Comparison of ENCODE assay signal across 9 cellular contexts in the genomic region with DNA sequence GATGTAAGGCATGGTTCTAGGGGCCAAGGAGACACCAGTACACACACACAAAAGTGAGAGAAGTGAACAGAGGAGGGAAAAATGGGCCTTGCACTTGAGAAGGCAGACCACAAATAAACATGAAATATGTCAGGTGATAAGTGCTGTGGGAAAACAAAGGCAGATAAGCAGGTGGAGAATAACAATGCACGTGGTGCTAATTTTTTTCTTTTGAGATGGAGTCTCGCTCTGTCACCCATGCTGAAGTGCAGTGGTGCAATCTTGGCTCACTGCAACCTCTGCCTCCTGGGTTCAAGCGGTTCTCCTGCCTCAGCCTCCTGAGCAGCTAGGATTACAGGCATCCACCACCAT. TPM values are rescaled to one million over a fixed set of nuclear protein-coding genes. Genes with fewer than 3 reads are reported as not detected.
DNase-seq lines count a peak whose midpoint lies in the region; ATAC-seq, FAIRE-seq and TF ChIP-seq lines count a peak whose summit lies in the region.
"Not testable (repeated sequence)": the region's sequence is repeated elsewhere in the genome, so short reads cannot be mapped to it uniquely, and the experiment has no call there.
"Had no signal": no experiment of that assay in that cellular context is flagged by ENCODE, and none has a peak within 500 bp of the region (broad histone marks: within the 10 kb centered on the region; RNA-seq: fewer than 3 reads in every experiment).

No MANE protein-coding gene starts in this region.

- H4K20me1 ChIP-seq in endothelial cell of umbilical vein (replicated peaks; ENCODE audit: control insufficient read depth, extremely low read depth, insufficient read depth, low read length) = not testable (repeated sequence)

- FAIRE-seq in endothelial cell of umbilical vein (lab: Jason Lieb, UNC) = not testable (repeated sequence)

- dilution Hi-C loops in endothelial cell of umbilical vein (cut with MboI; ENCODE audit: extremely low pct_ligation_motif_present, low sequenced_read_pairs) = not testable (repeated sequence)

- H3K4me1 ChIP-seq in endothelial cell of umbilical vein (ENCODE audit: control insufficient read depth, extremely low read depth, insufficient read depth, low read length) (peaks cover 29% of the 10 kb centered on the region), right atrium auricular region (peaks cover 0 to 19% of the 10 kb centered on the region in 2 donors)

- not testable (repeated sequence) for H3K27me3 Mint-ChIP-seq in activated T-helper 1 cell treated with anti-CD3 and anti-CD28 coated beads, Interleukin-12 subunit alpha, Interleukin-12 subunit beta, Interleukin-2, Interleukin-4 antibody, amounts not matched to agents 30 ng/mL and 10 ng/mL and 1 ng/mL, durations not matched to agents 14 hours and 24 hours and 36 hours (ENCODE audit: insufficient read depth)

- not testable (repeated sequence) for H3K4me3 ChIP-seq in endothelial cell of umbilical vein (replicated peaks in 1 of 3; ENCODE audit: insufficient read depth in 1 of 3, low read depth in 1 of 3, low read length in 3 of 3); right atrium auricular region

- peaks cover 26% of the 10 kb centered on the region for H3K4me1 Mint-ChIP-seq in activated T-helper 1 cell treated with anti-CD3 and anti-CD28 coated beads, Interleukin-12 subunit alpha, Interleukin-12 subunit beta, Interleukin-2, Interleukin-4 antibody, amounts not matched to agents 30 ng/mL and 10 ng/mL and 1 ng/mL, durations not matched to agents 14 hours and 24 hours and 36 hours (ENCODE audit: low read depth)
- H3K4me1 Mint-ChIP-seq in stimulated activated effector memory CD8-positive, alpha-beta T cell treated with anti-CD3 and anti-CD28 coated beads, Interleukin-12 subunit alpha, Interleukin-12 subunit beta, amount 100 ng/mL, for 72 hours = not testable (repeated sequence)

- not testable (repeated sequence) for H3K4me3 Mint-ChIP-seq in activated T-helper 1 cell treated with anti-CD3 and anti-CD28 coated beads, Interleukin-12 subunit alpha, Interleukin-12 subunit beta, Interleukin-2, Interleukin-4 antibody, amounts not matched to agents 30 ng/mL and 10 ng/mL and 1 ng/mL, durations not matched to agents 14 hours and 24 hours and 36 hours; stimulated activated effector memory CD8-positive, alpha-beta T cell treated with anti-CD3 and anti-CD28 coated beads, Interleukin-12 subunit alpha, Interleukin-12 subunit beta, amount 100 ng/mL, for 72 hours

- not testable (repeated sequence) for H3K4me2 ChIP-seq in endothelial cell of umbilical vein (ENCODE audit: insufficient read depth, low read length)

- DNase-seq in DMS53 (lab: John Stamatoyannopoulos, UW) (peak; percentile 50), NCI-H2029 treated with DMSO at 0.1 percent for 48 hours (lab: John Stamatoyannopoulos, UW) (peak; percentile 50), NCI-H345 (lab: John Stamatoyannopoulos, UW) (peak; percentile 4)
- not testable (repeated sequence) for DNase-seq in activated T-helper 1 cell treated with anti-CD3 and anti-CD28 coated beads, Interleukin-12 subunit alpha, Interleukin-12 subunit beta, Interleukin-2, Interleukin-4 antibody, amounts not matched to agents 30 ng/mL and 10 ng/mL and 1 ng/mL, durations not matched to agents 14 hours and 24 hours and 36 hours (ENCODE audit: low spot score); endothelial cell of umbilical vein (ENCODE audit: low read depth, low spot score); right atrium auricular region (ENCODE audit: low spot score); stimulated activated effector memory CD8-positive, alpha-beta T cell treated with anti-CD3 and anti-CD28 coated beads, Interleukin-12 subunit alpha, Interleukin-12 subunit beta, amount 100 ng/mL, for 72 hours (ENCODE audit: low spot score in 2 of 2)

- H3K9me3 ChIP-seq in endothelial cell of umbilical vein (replicated peaks; ENCODE audit: control insufficient read depth, insufficient read depth, low read length); right atrium auricular region: not testable (repeated sequence)

- not testable (repeated sequence) for BruUV-seq in endothelial cell of umbilical vein (replicated peaks; lab: Mats Ljungman, UMichigan)

- not testable (repeated sequence) for H3K9me3 Mint-ChIP-seq in activated T-helper 1 cell treated with anti-CD3 and anti-CD28 coated beads, Interleukin-12 subunit alpha, Interleukin-12 subunit beta, Interleukin-2, Interleukin-4 antibody, amounts not matched to agents 30 ng/mL and 10 ng/mL and 1 ng/mL, durations not matched to agents 14 hours and 24 hours and 36 hours; stimulated activated effector memory CD8-positive, alpha-beta T cell treated with anti-CD3 and anti-CD28 coated beads, Interleukin-12 subunit alpha, Interleukin-12 subunit beta, amount 100 ng/mL, for 72 hours

- not testable (repeated sequence) for H3K36me3 Mint-ChIP-seq in activated T-helper 1 cell treated with anti-CD3 and anti-CD28 coated beads, Interleukin-12 subunit alpha, Interleukin-12 subunit beta, Interleukin-2, Interleukin-4 antibody, amounts not matched to agents 30 ng/mL and 10 ng/mL and 1 ng/mL, durations not matched to agents 14 hours and 24 hours and 36 hours (ENCODE audit: low read depth); stimulated activated effector memory CD8-positive, alpha-beta T cell treated with anti-CD3 and anti-CD28 coated beads, Interleukin-12 subunit alpha, Interleukin-12 subunit beta, amount 100 ng/mL, for 72 hours

- H3K36me3 ChIP-seq in endothelial cell of umbilical vein (ENCODE audit: control insufficient read depth in 2 of 2, extremely low read depth in 1 of 2, insufficient read depth in 2 of 2, low read length in 2 of 2); right atrium auricular region: not testable (repeated sequence)

- peak overlapping the region; percentile 8 for H3K27ac Mint-ChIP-seq in activated T-helper 1 cell treated with anti-CD3 and anti-CD28 coated beads, Interleukin-12 subunit alpha, Interleukin-12 subunit beta, Interleukin-2, Interleukin-4 antibody, amounts not matched to agents 30 ng/mL and 10 ng/mL and 1 ng/mL, durations not matched to agents 14 hours and 24 hours and 36 hours
- peak overlapping the region; percentile 65 for H3K27ac Mint-ChIP-seq in stimulated activated effector memory CD8-positive, alpha-beta T cell treated with anti-CD3 and anti-CD28 coated beads, Interleukin-12 subunit alpha, Interleukin-12 subunit beta, amount 100 ng/mL, for 72 hours

- intact Hi-C loops in activated T-helper 1 cell treated with anti-CD3 and anti-CD28 coated beads, Interleukin-12 subunit alpha, Interleukin-12 subunit beta, Interleukin-2, Interleukin-4 antibody, amounts not matched to agents 30 ng/mL and 10 ng/mL and 1 ng/mL, durations not matched to agents 14 hours and 24 hours and 36 hours (cut with micrococcal nuclease); endothelial cell of umbilical vein (cut with micrococcal nuclease): not testable (repeated sequence)

- POLR2A ChIA-PET in endothelial cell of umbilical vein (lab: Charles Lee) = interaction anchor here (1.3 kb wide), 1 partner anchor 10 kb away, joined by 3 read pairs; no protein-coding TSS in a partner anchor

- H3K9me1 ChIP-seq in endothelial cell of umbilical vein (replicated peaks; ENCODE audit: control insufficient read depth, extremely low read depth, insufficient read depth, low read length) = not testable (repeated sequence)

- H2AFZ ChIP-seq in endothelial cell of umbilical vein (ENCODE audit: low read depth, low read length) = not testable (repeated sequence)

- not testable (repeated sequence) for ATAC-seq in stimulated activated effector memory CD8-positive, alpha-beta T cell treated with anti-CD3 and anti-CD28 coated beads, Interleukin-12 subunit alpha, Interleukin-12 subunit beta, amount 100 ng/mL, for 72 hours

- not testable (repeated sequence) for TF ChIP-seq CTCF in endothelial cell of umbilical vein (IDR thresholded peaks at IDR 0.05; ENCODE audit: extremely low read depth in 1 of 2, insufficient read depth in 1 of 2, low read depth in 1 of 2, low read length in 2 of 2); right atrium auricular region (IDR thresholded peaks at IDR 0.05)

- CTCF ChIA-PET in endothelial cell of umbilical vein (lab: Charles Lee) = interaction anchor here (2.8 to 2.9 kb wide), 2 partner anchors 20 to 87 kb away, joined by 14 to 15 read pairs; no protein-coding TSS in a partner anchor

- H3K9ac ChIP-seq in endothelial cell of umbilical vein (replicated peaks; ENCODE audit: extremely low read depth, insufficient read depth, low read length) = not testable (repeated sequence)

- H3K27me3 ChIP-seq in endothelial cell of umbilical vein (ENCODE audit: control insufficient read depth in 2 of 2, insufficient read depth in 2 of 2, low read length in 2 of 2); right atrium auricular region: not testable (repeated sequence)

- not testable (repeated sequence) for H3K79me2 ChIP-seq in endothelial cell of umbilical vein (ENCODE audit: control insufficient read depth, insufficient read depth, low read length)

- peak overlapping the region; percentile 48 for H3K27ac ChIP-seq in endothelial cell of umbilical vein (ENCODE audit: insufficient read depth, low read depth, low read length)
- H3K27ac ChIP-seq in right atrium auricular region = peak overlapping the region; percentile 50 to 71

- TF ChIP-seq POLR2A in endothelial cell of umbilical vein (IDR thresholded peaks at IDR 0.05; ENCODE audit: low read depth, low read length) = not testable (repeated sequence)

RNA-seq across cellular contexts. Expression of gene ACKR4, which starts 41.1 kb away (rescaled TPM):
- 0.15 and 0.16 TPM in 2 replicates for total RNA-seq in activated T-helper 1 cell treated with anti-CD3 and anti-CD28 coated beads, Interleukin-12 subunit alpha, Interleukin-12 subunit beta, Interleukin-2, Interleukin-4 antibody, amounts not matched to agents 30 ng/mL and 10 ng/mL and 1 ng/mL, durations not matched to agents 14 hours and 24 hours and 36 hours
- total RNA-seq in endothelial cell of umbilical vein = 1.4 and 3.2 TPM in 2 replicates
- polyA plus RNA-seq in endothelial cell of umbilical vein = 13.5 and 14.3 TPM in 2 replicates
- 8.0 and 11.9 TPM in 2 replicates for polyA plus RNA-seq in endothelial cell of umbilical vein (2011; cell fraction: cytosol; rRNA removed)
- 3.8 and 4.9 TPM in 2 replicates for polyA plus RNA-seq in endothelial cell of umbilical vein (2011; cell fraction: nucleus; rRNA removed)
- polyA plus RNA-seq in endothelial cell of umbilical vein (2012) = 1.1 and 1.2 TPM in 2 replicates
- 11.7 and 14.2 TPM in 2 replicates for polyA minus RNA-seq in endothelial cell of umbilical vein
- polyA minus RNA-seq in endothelial cell of umbilical vein (2011; cell fraction: cytosol; rRNA and poly(A)+ RNA removed) = not detected
- 4.5 and 6.7 TPM in 2 replicates for polyA minus RNA-seq in endothelial cell of umbilical vein (2011; cell fraction: nucleus; rRNA and poly(A)+ RNA removed)
- 1 to 10 TPM; 3.9 to 7.9 TPM for total RNA-seq in right atrium auricular region
- total RNA-seq: A172, H7 had no signal
